In the genomic region with DNA sequence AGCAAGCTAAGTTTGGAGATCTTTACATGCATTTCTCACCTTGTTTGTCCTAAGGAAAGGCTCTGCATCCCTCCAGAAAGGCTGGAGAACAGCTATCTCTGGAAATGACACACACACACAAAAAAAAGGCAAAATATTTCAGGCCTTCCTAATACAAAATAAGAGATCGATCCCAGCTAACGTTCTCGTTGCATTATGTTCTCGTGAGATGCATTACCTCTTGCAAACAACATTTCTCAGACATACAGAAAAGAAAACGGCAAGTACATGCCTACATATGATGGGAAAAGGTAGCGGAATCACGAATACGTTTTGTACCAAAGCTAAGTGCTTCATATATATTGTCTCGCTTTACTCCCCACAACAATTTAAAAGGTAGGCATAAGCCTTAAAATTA, we compare ENCODE assay signal across 9 cellular contexts. TPM values are rescaled to one million over a fixed set of nuclear protein-coding genes. Genes with fewer than 3 reads are reported as not detected.
DNase-seq lines count a peak whose midpoint lies in the region; ATAC-seq and TF ChIP-seq lines count a peak whose summit lies in the region.
"Had no signal": no experiment of that assay in that cellular context is flagged by ENCODE, and none has a peak within 500 bp of the region (broad histone marks: within the 10 kb centered on the region; RNA-seq: fewer than 3 reads in every experiment).

No MANE protein-coding gene starts in this region.

- H3K4me3 ChIP-seq in MM.1S (ENCODE audit: low read length): peak overlapping the region; percentile 77
- peak overlapping the region; percentile 98 for H3K4me3 ChIP-seq in epithelial cell of proximal tubule (ENCODE audit: low read depth, low read length)

- TF ChIP-seq CTCF in MM.1S (IDR thresholded peaks at IDR 0.05; ENCODE audit: low read length): no peak
- no peak for TF ChIP-seq CTCF in epithelial cell of proximal tubule (conservative IDR thresholded peaks at IDR 0.05; ENCODE audit: low read depth, low read length)

- H3F3A ChIP-seq in MM.1S (ENCODE audit: insufficient read depth, low read length): no peaks in the 10 kb centered on the region

- H3K27ac Mint-ChIP-seq in T-helper 2 cell treated with Interferon-gamma antibody and Interleukin-4, amounts not matched to agents 5 μg/mL and 100 μg/mL, for 36 hours: peak overlapping the region; percentile 92

- peak overlapping the region; percentile 91 for H3K4me3 Mint-ChIP-seq in T-helper 2 cell treated with Interferon-gamma antibody and Interleukin-4, amounts not matched to agents 5 μg/mL and 100 μg/mL, for 36 hours

- H3K4me1 Mint-ChIP-seq in T-helper 2 cell treated with Interferon-gamma antibody and Interleukin-4, amounts not matched to agents 5 μg/mL and 100 μg/mL, for 36 hours (ENCODE audit: low read depth): peaks cover 23% of the 10 kb centered on the region

- H3K9me3 ChIP-seq in MM.1S (replicated peaks; ENCODE audit: insufficient read depth, low read length): no peaks in the 10 kb centered on the region

- H3K36me3 Mint-ChIP-seq in T-helper 2 cell treated with Interferon-gamma antibody and Interleukin-4, amounts not matched to agents 5 μg/mL and 100 μg/mL, for 36 hours (ENCODE audit: low read depth): peaks cover 36% of the 10 kb centered on the region

- no peaks in the 10 kb centered on the region for H3K9me3 Mint-ChIP-seq in T-helper 2 cell treated with Interferon-gamma antibody and Interleukin-4, amounts not matched to agents 5 μg/mL and 100 μg/mL, for 36 hours

- H3K27me3 ChIP-seq in MM.1S (replicated peaks; ENCODE audit: insufficient read depth, low read length): no peaks in the 10 kb centered on the region

- no peak for DNase-seq in T-helper 2 cell treated with Interferon-gamma antibody and Interleukin-4, amounts not matched to agents 5 μg/mL and 100 μg/mL, for 36 hours (ENCODE audit: low spot score)
- DNase-seq in T-helper 2 cell (no peak), MM.1S (no peak), epithelial cell of proximal tubule (ENCODE audit: low read depth) (no peak), putamen (ENCODE audit: low spot score) (peak; percentile 0), caudate nucleus (lab: John Stamatoyannopoulos, UW) (no peak), DMS114 treated with DMSO at 0.1 percent for 48 hours (lab: John Stamatoyannopoulos, UW; ENCODE audit: unreplicated experiment) (no peak)
- DNase-seq: DND-41 had no signal

- no peaks in the 10 kb centered on the region for H4K20me1 ChIP-seq in MM.1S (ENCODE audit: insufficient read depth, low read length)

- peaks cover 38% of the 10 kb centered on the region for H3K79me2 ChIP-seq in MM.1S (ENCODE audit: low read length)

- peaks cover 3% of the 10 kb centered on the region for H3K27me3 Mint-ChIP-seq in T-helper 2 cell treated with Interferon-gamma antibody and Interleukin-4, amounts not matched to agents 5 μg/mL and 100 μg/mL, for 36 hours (ENCODE audit: low read depth)

- H3K36me3 ChIP-seq in MM.1S (replicated peaks; ENCODE audit: insufficient read depth, low read length): no peaks in the 10 kb centered on the region

- H3K4me1 ChIP-seq in MM.1S (ENCODE audit: low read length): peaks cover 8% of the 10 kb centered on the region

- H3K9ac ChIP-seq in MM.1S (ENCODE audit: low read length): peak overlapping the region; percentile 64

- H3K9me2 ChIP-seq in MM.1S (replicated peaks; ENCODE audit: insufficient read depth, low read length): no peaks in the 10 kb centered on the region

- H2AFZ ChIP-seq in MM.1S (ENCODE audit: low read length): peak overlapping the region; percentile 80

- ATAC-seq in GM18520 (IDR thresholded peaks at IDR 0.05; ENCODE audit: unreplicated experiment): no peak

- H3K27ac ChIP-seq in MM.1S (ENCODE audit: low read length) (0 out of 2 replicates have a peak overlapping the region, but pooled peaks have one; percentile 8), caudate nucleus (ENCODE audit: low read depth, low read length) (no peak overlapping the region)

- H3K4me2 ChIP-seq in MM.1S (ENCODE audit: low read depth, low read length): peak overlapping the region; percentile 66

RNA-seq across cellular contexts. Expression of a gene that starts 0.5 kb away (rescaled TPM):
- total RNA-seq in epithelial cell of proximal tubule: 5.7 and 8.1 TPM in 2 replicates
